ENCODE assay signal across 28 cellular contexts in genomic region chr7:115078386-115078785, GRCh38.
"Had no signal": no experiment of that assay in that cellular context is flagged by ENCODE, and none has a peak within 500 bp of the region (broad histone marks: within the 10 kb centered on the region; RNA-seq: fewer than 3 reads in every experiment).

No MANE protein-coding gene starts in this region.

- H3K9me3 ChIP-seq: neutrophil, pancreas, psoas muscle, right lobe of liver, sigmoid colon, stomach, thoracic aorta, thyroid gland, tibial nerve, upper lobe of left lung, vagina had no signal

- DNase-seq: naive thymus-derived CD8-positive, alpha-beta T cell; nephron progenitor cell; nucleus accumbens; pancreas; posterior cingulate gyrus; psoas muscle; right cardiac atrium; right lobe of liver; sigmoid colon; small intestine; stimulated activated CD4-positive, alpha-beta T cell treated with anti-CD3 and anti-CD28 coated beads, Interleukin-15, amount 100 ng/mL, for 24 hours; stimulated activated CD4-positive, alpha-beta T cell treated with anti-CD3 and anti-CD28 coated beads, Interleukin-2, amount 100 ng/mL, for 24 hours; stimulated activated CD4-positive, alpha-beta T cell treated with anti-CD3 and anti-CD28 coated beads, Interleukin-2, amount 100 ng/mL, for 48 hours; stimulated activated CD4-positive, alpha-beta T cell treated with anti-CD3 and anti-CD28 coated beads, Interleukin-4, amount 100 ng/mL, for 24 hours; stimulated activated naive B cell treated with anti-CD40 and anti-IgM and Interleukin-4, amounts not matched to agents 10 μg/mL and 1 μg/mL and 100 μg/mL, for 72 hours; stimulated activated naive CD4-positive, alpha-beta T cell treated with Interleukin-2 at 50 U/mL for 16 hours; stomach; thyroid gland; upper lobe of left lung had no signal

- FAIRE-seq: pancreas, small intestine, urothelium cell line had no signal

- H3K4me1 Mint-ChIP-seq: naive thymus-derived CD8-positive, alpha-beta T cell; nephron progenitor cell; stimulated activated effector memory CD8-positive, alpha-beta T cell treated with anti-CD3 and anti-CD28 coated beads, Interleukin-12 subunit alpha, Interleukin-12 subunit beta, amount 100 ng/mL, for 72 hours had no signal

- ATAC-seq: naive thymus-derived CD8-positive, alpha-beta T cell; natural killer cell treated with Interleukin-12 subunit alpha and Interleukin-12 subunit beta and Interleukin-15 and Interleukin-18, amount 100 ng/mL, for 72 hours; pancreas; psoas muscle; right cardiac atrium; right lobe of liver; stimulated activated effector memory CD8-positive, alpha-beta T cell treated with anti-CD3 and anti-CD28 coated beads, Interleukin-12 subunit alpha, Interleukin-12 subunit beta, amount 100 ng/mL, for 72 hours; stimulated activated naive B cell treated with anti-CD40 and anti-IgM and Interleukin-4, amounts not matched to agents 10 μg/mL and 1 μg/mL and 100 μg/mL, for 72 hours had no signal

- H3K4me3 Mint-ChIP-seq: naive thymus-derived CD8-positive, alpha-beta T cell; natural killer cell treated with Interleukin-12 subunit alpha and Interleukin-12 subunit beta and Interleukin-15 and Interleukin-18, amount 100 ng/mL, for 72 hours; nephron progenitor cell; stimulated activated effector memory CD8-positive, alpha-beta T cell treated with anti-CD3 and anti-CD28 coated beads, Interleukin-12 subunit alpha, Interleukin-12 subunit beta, amount 100 ng/mL, for 72 hours; stimulated activated naive B cell treated with anti-CD40 and anti-IgM and Interleukin-4, amounts not matched to agents 10 μg/mL and 1 μg/mL and 100 μg/mL, for 72 hours; stimulated activated naive CD8-positive, alpha-beta T cell treated with anti-CD3 and anti-CD28 coated beads, Interleukin-15, Interleukin-2, amounts not matched to agents 100 ng/mL and 50 ng/mL, for 24 hours had no signal

- H3K36me3 Mint-ChIP-seq: naive thymus-derived CD8-positive, alpha-beta T cell; natural killer cell treated with Interleukin-12 subunit alpha and Interleukin-12 subunit beta and Interleukin-15 and Interleukin-18, amount 100 ng/mL, for 72 hours; stimulated activated effector memory CD8-positive, alpha-beta T cell treated with anti-CD3 and anti-CD28 coated beads, Interleukin-12 subunit alpha, Interleukin-12 subunit beta, amount 100 ng/mL, for 72 hours; stimulated activated naive B cell treated with anti-CD40 and anti-IgM and Interleukin-4, amounts not matched to agents 10 μg/mL and 1 μg/mL and 100 μg/mL, for 72 hours had no signal

- H3K27ac ChIP-seq: neutrophil, pancreas, psoas muscle, right lobe of liver, sigmoid colon, stomach, thoracic aorta, thyroid gland, tibial nerve, upper lobe of left lung, vagina had no signal

- H3K27ac Mint-ChIP-seq: naive thymus-derived CD8-positive, alpha-beta T cell; progenitor cell of endocrine pancreas; stimulated activated effector memory CD8-positive, alpha-beta T cell treated with anti-CD3 and anti-CD28 coated beads, Interleukin-12 subunit alpha, Interleukin-12 subunit beta, amount 100 ng/mL, for 72 hours; stimulated activated naive B cell treated with anti-CD40 and anti-IgM and Interleukin-4, amounts not matched to agents 10 μg/mL and 1 μg/mL and 100 μg/mL, for 72 hours; stimulated activated naive CD8-positive, alpha-beta T cell treated with anti-CD3 and anti-CD28 coated beads, Interleukin-15, Interleukin-2, amounts not matched to agents 100 ng/mL and 50 ng/mL, for 24 hours had no signal

- H3K4me1 ChIP-seq: pancreas, psoas muscle, right lobe of liver, stomach, thyroid gland, tibial nerve, upper lobe of left lung, vagina had no signal

- H3K4me3 ChIP-seq: pancreas, psoas muscle, right lobe of liver, sigmoid colon, stomach, thoracic aorta, thyroid gland, tibial nerve, upper lobe of left lung, vagina had no signal

- H3K9me3 Mint-ChIP-seq: naive thymus-derived CD8-positive, alpha-beta T cell; natural killer cell treated with Interleukin-12 subunit alpha and Interleukin-12 subunit beta and Interleukin-15 and Interleukin-18, amount 100 ng/mL, for 72 hours; nephron progenitor cell; stimulated activated effector memory CD8-positive, alpha-beta T cell treated with anti-CD3 and anti-CD28 coated beads, Interleukin-12 subunit alpha, Interleukin-12 subunit beta, amount 100 ng/mL, for 72 hours; stimulated activated naive CD8-positive, alpha-beta T cell treated with anti-CD3 and anti-CD28 coated beads, Interleukin-15, Interleukin-2, amounts not matched to agents 100 ng/mL and 50 ng/mL, for 24 hours had no signal

- H3K36me3 ChIP-seq: neutrophil, pancreas, right lobe of liver, sigmoid colon, stomach, thoracic aorta, thyroid gland, tibial nerve, upper lobe of left lung, vagina had no signal

- H3K27me3 Mint-ChIP-seq: progenitor cell of endocrine pancreas; stimulated activated naive B cell treated with anti-CD40 and anti-IgM and Interleukin-4, amounts not matched to agents 10 μg/mL and 1 μg/mL and 100 μg/mL, for 72 hours had no signal

- H3K27me3 ChIP-seq: neutrophil, pancreas, right lobe of liver, sigmoid colon, stomach, thyroid gland, tibial nerve, upper lobe of left lung, vagina had no signal
